ENCODE assay signal across 8 cellular contexts in the genomic region with DNA sequence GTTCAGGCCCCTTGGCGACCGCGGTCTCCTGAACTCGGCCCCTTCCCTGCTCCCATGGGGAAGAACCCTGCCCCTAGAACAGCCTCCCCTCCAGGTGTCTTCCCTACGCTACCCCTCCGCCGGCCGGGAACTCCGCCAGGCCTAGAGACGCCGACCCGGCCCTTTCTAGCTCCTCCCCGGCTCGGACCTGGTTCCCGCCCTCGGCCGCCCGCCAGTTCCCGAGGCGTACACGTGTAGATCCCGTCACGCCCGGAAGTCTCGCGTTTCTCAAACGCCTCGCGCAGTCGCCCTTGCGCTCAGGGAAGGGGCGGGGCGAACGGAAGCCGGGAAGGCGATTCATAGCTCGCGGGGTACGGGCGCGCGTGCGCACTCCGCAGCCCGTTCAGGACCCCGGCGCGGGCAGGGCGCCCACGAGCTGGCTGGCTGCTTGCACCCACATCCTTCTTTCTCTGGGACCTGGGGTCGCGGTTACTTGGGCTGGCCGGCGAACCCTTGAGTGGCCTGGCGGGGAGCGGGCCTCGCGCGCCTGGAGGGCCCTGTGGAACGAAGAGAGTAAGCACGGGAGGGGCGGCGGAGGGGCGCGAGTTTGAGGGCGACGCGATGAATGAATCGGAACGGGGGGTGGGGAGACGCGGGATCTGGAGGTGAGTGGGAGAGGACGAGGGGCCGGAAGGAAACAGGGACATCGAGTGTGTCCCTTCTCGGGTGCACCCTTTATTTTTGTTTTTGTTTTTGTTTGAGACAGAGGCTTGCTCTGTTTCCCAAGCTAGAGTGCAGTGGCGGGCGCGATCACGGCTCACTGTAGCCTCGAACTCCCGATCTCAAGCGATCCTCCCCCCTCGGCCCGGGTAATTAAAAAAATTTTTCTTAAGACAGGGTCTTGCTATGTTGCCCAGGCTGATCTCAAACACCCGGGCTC. TPM values are rescaled to one million over a fixed set of nuclear protein-coding genes. Genes with fewer than 3 reads are reported as not detected.
A peak's percentile ranks its signal among the peaks of the same experiment; 100 is the strongest.
DNase-seq lines count a peak whose midpoint lies in the region; ATAC-seq and TF ChIP-seq lines count a peak whose summit lies in the region.

POP7 (plus strand) TSS at position 369 of the 919 bp plus-strand sequence. CDS start 710 bp downstream, outside the sequence.

- H3K36me3 ChIP-seq in KMS-11 (ENCODE audit: insufficient read depth) (peaks cover 2% of the 10 kb centered on the region; the same call in 1 of the 2 replicates), Peyer's patch (peaks cover 0 to 5% (median 0%) of the 10 kb centered on the region in 3 donors), muscle layer of duodenum (ENCODE audit: control insufficient read depth in 1 of 2, insufficient read depth in 2 of 2, low read length in 2 of 2) (peaks cover 0 to 4% of the 10 kb centered on the region in 2 donors)

- no peak for TF ChIP-seq CTCF in KMS-11 (conservative IDR thresholded peaks at IDR 0.05; ENCODE audit: low read depth, low read length)
- no peak for TF ChIP-seq CTCF in Peyer's patch (IDR thresholded peaks at IDR 0.05)

- no peak within 1 kb of the TSS for H3K4me3 ChIP-seq in KMS-11 (IDR thresholded peaks at IDR 0.05; ENCODE audit: insufficient read depth, low read depth, low read length)
- H3K4me3 ChIP-seq in Peyer's patch, result peak within 1 kb of the TSS; percentile 71 to 92 (median 80)
- H3K4me3 ChIP-seq in muscle layer of duodenum (ENCODE audit: low read depth in 1 of 2, low read length in 2 of 2), result peak within 1 kb of the TSS; percentile 72 to 92

- H3K9me3 ChIP-seq in Peyer's patch (no peaks in the 10 kb centered on the region), muscle layer of duodenum (ENCODE audit: control insufficient read depth in 1 of 2, low read length in 2 of 2) (no peaks in the 10 kb centered on the region)

- H4K20me1 ChIP-seq in KMS-11 (ENCODE audit: insufficient read depth), result no peaks in the 10 kb centered on the region

- H2AFZ ChIP-seq in KMS-11 (ENCODE audit: low read depth), result peak within 1 kb of the TSS; percentile 88

- H3K4me2 ChIP-seq in KMS-11, result peak within 1 kb of the TSS; percentile 88

- H3K9ac ChIP-seq in KMS-11, result peak within 1 kb of the TSS; percentile 87

- H3K4me1 ChIP-seq in KMS-11 (ENCODE audit: low read depth, poor library complexity, severe bottlenecking), result peaks cover 13% of the 10 kb centered on the region
- H3K4me1 ChIP-seq in Peyer's patch, result peaks cover 0 to 20% (median 5%) of the 10 kb centered on the region in 4 donors
- peaks cover 6 to 16% of the 10 kb centered on the region in 2 donors for H3K4me1 ChIP-seq in muscle layer of duodenum (ENCODE audit: control insufficient read depth in 1 of 2, insufficient read depth in 2 of 2, low read length in 2 of 2)

- peak; percentile 96 for DNase-seq in DMS53 treated with DMSO at 0.1 percent for 48 hours (lab: John Stamatoyannopoulos, UW; ENCODE audit: unreplicated experiment)
- DNase-seq in Peyer's patch, result peak; percentile 99 to 100 (median 99)
- peak; percentile 99 for DNase-seq in activated T-cell treated with anti-CD3 and anti-CD28 coated beads, Interleukin-2, amount 50 U/mL, for 48 hours
- peak; percentile 97 to 98 for DNase-seq in stimulated activated CD8-positive, alpha-beta memory T cell treated with anti-CD3 and anti-CD28 coated beads, Interleukin-7, amount 100 ng/mL, for 4 hours (ENCODE audit: low read depth in 2 of 2)

- peak; percentile 88 for ATAC-seq in GM21737 (IDR thresholded peaks at IDR 0.05; ENCODE audit: unreplicated experiment)
- peak; percentile 98 for ATAC-seq in esophagus mucosa

- H3K79me2 ChIP-seq in KMS-11 (ENCODE audit: insufficient read depth, low read depth), result peaks cover 19% of the 10 kb centered on the region

- peaks cover 7% of the 10 kb centered on the region; the same call in 1 of the 2 replicates for H3K27me3 ChIP-seq in KMS-11 (ENCODE audit: insufficient read depth, low read depth)
- no peaks in the 10 kb centered on the region for H3K27me3 ChIP-seq in Peyer's patch
- H3K27me3 ChIP-seq in muscle layer of duodenum (ENCODE audit: low read depth, low read length), result no peaks in the 10 kb centered on the region

- H3K27ac ChIP-seq in KMS-11 (peak within 1 kb of the TSS; percentile 90), Peyer's patch (peak within 1 kb of the TSS; percentile 92 to 97 (median 94)), muscle layer of duodenum (ENCODE audit: low read length) (peak within 1 kb of the TSS; percentile 85)

- TF ChIP-seq POLR2A in Peyer's patch (IDR thresholded peaks at IDR 0.05), result peak; percentile 49 to 74

RNA-seq across cellular contexts. Expression of gene POP7, which starts in this region (rescaled TPM):
- 10 to 100 TPM; 23.9 to 38.1 (median 29.7) TPM for total RNA-seq in Peyer's patch
- total RNA-seq in esophagus mucosa, result 33.4 TPM
